Comparison of ENCODE assay signal across 8 cellular contexts in genomic region chr2:126972272-126972626, GRCh38.
DNase-seq lines count a peak whose midpoint lies in the region; ATAC-seq and TF ChIP-seq lines count a peak whose summit lies in the region.

No MANE protein-coding gene starts in this region.

- H3F3A ChIP-seq in DOHH2 (ENCODE audit: control insufficient read depth, insufficient read depth), result no peaks in the 10 kb centered on the region

- intact Hi-C loops in gastrocnemius medialis (cut with DNase I; ENCODE audit: low total_unique reads), result no loop called here
- intact Hi-C loops in activated CD4-positive, alpha-beta T cell treated with anti-CD3 and anti-CD28 coated beads for 36 hours (cut with DNase I, micrococcal nuclease), result loop anchor here (1.0 to 10.0 kb wide), 5 partner anchors 78 to 727 kb away; no protein-coding TSS in a partner anchor

- H3K27me3 ChIP-seq in DOHH2 (ENCODE audit: control insufficient read depth, low read length) (peaks cover 16% of the 10 kb centered on the region), OCI-LY3 (ENCODE audit: low read depth, low read length) (peaks cover 20% of the 10 kb centered on the region; the same call in 1 of the 2 replicates), foreskin keratinocyte (peaks cover 38% of the 10 kb centered on the region), gastrocnemius medialis (no peaks in the 10 kb centered on the region)

- CTCF ChIA-PET in activated CD4-positive, alpha-beta T cell treated with anti-CD3 and anti-CD28 coated beads for 36 hours (lab: Charles Lee), result interaction anchor here (0.6 to 2.9 kb wide), 25 partner anchors 8 to 727 kb away, joined by 3 to 12 read pairs (median 4); no protein-coding TSS in a partner anchor

- H3K36me3 ChIP-seq in DOHH2 (ENCODE audit: control insufficient read depth, low read length) (no peaks in the 10 kb centered on the region), OCI-LY3 (replicated peaks; ENCODE audit: low read depth, low read length) (no peaks in the 10 kb centered on the region), gastrocnemius medialis (no peaks in the 10 kb centered on the region)

- no peaks in the 10 kb centered on the region for H3K79me2 ChIP-seq in DOHH2 (ENCODE audit: control insufficient read depth, low read length)
- H3K79me2 ChIP-seq in OCI-LY3 (ENCODE audit: low read length), result no peaks in the 10 kb centered on the region

- ATAC-seq in foreskin keratinocyte, result peak; percentile 3
- peak in 1 of 2 donors; percentile 31 for ATAC-seq in gastrocnemius medialis
- ATAC-seq in GM19463 (IDR thresholded peaks at IDR 0.05; ENCODE audit: unreplicated experiment), result no peak
- no peak for ATAC-seq in HG02885 (IDR thresholded peaks at IDR 0.05; ENCODE audit: poor library complexity, unreplicated experiment)
- ATAC-seq in activated CD4-positive, alpha-beta T cell treated with anti-CD3 and anti-CD28 coated beads for 36 hours, result no peak

- H3K9ac ChIP-seq in OCI-LY3 (ENCODE audit: low read length), result peak overlapping the region; percentile 61

- no peak overlapping the region for H3K27ac Mint-ChIP-seq in activated CD4-positive, alpha-beta T cell treated with anti-CD3 and anti-CD28 coated beads for 36 hours

- DNase-seq in foreskin keratinocyte, result no peak
- DNase-seq in gastrocnemius medialis, result no peak
- no peak for DNase-seq in Kasumi-1 (lab: John Stamatoyannopoulos, UW)
- no peak for DNase-seq in activated CD4-positive, alpha-beta T cell treated with anti-CD3 and anti-CD28 coated beads for 36 hours

- H4K20me1 ChIP-seq in DOHH2 (ENCODE audit: control insufficient read depth, insufficient read depth, low read depth, low read length) (no peaks in the 10 kb centered on the region), OCI-LY3 (ENCODE audit: insufficient read depth, low read length) (no peaks in the 10 kb centered on the region)

- H2AFZ ChIP-seq in OCI-LY3 (ENCODE audit: low read depth, low read length), result peak overlapping the region; percentile 88

- TF ChIP-seq CTCF in DOHH2 (IDR thresholded peaks at IDR 0.05; ENCODE audit: low read depth, low read length, poor library complexity, severe bottlenecking) (peak; percentile 14), OCI-LY3 (IDR thresholded peaks at IDR 0.05; ENCODE audit: low read depth, low read length) (no peak), foreskin keratinocyte (conservative IDR thresholded peaks at IDR 0.05) (no peak), gastrocnemius medialis (IDR thresholded peaks at IDR 0.05 in 4 of 5, conservative IDR thresholded peaks at IDR 0.05 in 1 of 5) (peak in 1 of 5 experiments; percentile 3)

- H3K9me3 ChIP-seq in DOHH2 (ENCODE audit: control insufficient read depth, insufficient read depth, low read length) (no peaks in the 10 kb centered on the region), OCI-LY3 (ENCODE audit: insufficient read depth, low read length) (no peaks in the 10 kb centered on the region), gastrocnemius medialis (no peaks in the 10 kb centered on the region)

- POLR2A ChIA-PET in activated CD4-positive, alpha-beta T cell treated with anti-CD3 and anti-CD28 coated beads for 36 hours (lab: Charles Lee), result no interaction called here

- H3K4me3 Mint-ChIP-seq in activated CD4-positive, alpha-beta T cell treated with anti-CD3 and anti-CD28 coated beads for 36 hours, result no peak overlapping the region

- H3K4me1 ChIP-seq in DOHH2 (ENCODE audit: control insufficient read depth, low read length) (peaks cover 10% of the 10 kb centered on the region), OCI-LY3 (ENCODE audit: low read length) (peaks cover 3% of the 10 kb centered on the region; the same call in 1 of the 2 replicates), foreskin keratinocyte (no peaks in the 10 kb centered on the region), gastrocnemius medialis (peaks cover 3 to 4% of the 10 kb centered on the region in 2 donors)

- H3K27me3 Mint-ChIP-seq in activated CD4-positive, alpha-beta T cell treated with anti-CD3 and anti-CD28 coated beads for 36 hours, result peaks cover 30% of the 10 kb centered on the region

- in situ Hi-C loops in gastrocnemius medialis (cut with MboI; ENCODE audit: low sequenced_read_pairs in 4 of 4), result no loop called here

- H3K4me1 Mint-ChIP-seq in activated CD4-positive, alpha-beta T cell treated with anti-CD3 and anti-CD28 coated beads for 36 hours, result no peaks in the 10 kb centered on the region

- no peaks in the 10 kb centered on the region for H3K9me2 ChIP-seq in DOHH2 (replicated peaks; ENCODE audit: control insufficient read depth, low read length)

- H3K4me2 ChIP-seq in DOHH2 (ENCODE audit: low read length) (peak overlapping the region; percentile 52), OCI-LY3 (ENCODE audit: low read length) (peak overlapping the region; percentile 88)

- H3K4me3 ChIP-seq in DOHH2 (ENCODE audit: low read length) (no peak overlapping the region), OCI-LY3 (ENCODE audit: low read length) (peak overlapping the region; percentile 76), gastrocnemius medialis (peak overlapping the region; percentile 32 to 65 (median 49))

- H3K9me3 Mint-ChIP-seq in activated CD4-positive, alpha-beta T cell treated with anti-CD3 and anti-CD28 coated beads for 36 hours (ENCODE audit: low read depth), result no peaks in the 10 kb centered on the region

- no peak overlapping the region for H3K27ac ChIP-seq in DOHH2 (ENCODE audit: low read depth, low read length)
- H3K27ac ChIP-seq in OCI-LY3 (ENCODE audit: low read length), result no peak overlapping the region
- no peak overlapping the region for H3K27ac ChIP-seq in foreskin keratinocyte
- H3K27ac ChIP-seq in gastrocnemius medialis, result peak overlapping the region in 1 of 4 donors; percentile 1

- no peak for TF ChIP-seq POLR2A in gastrocnemius medialis (IDR thresholded peaks at IDR 0.05)

- H3K36me3 Mint-ChIP-seq in activated CD4-positive, alpha-beta T cell treated with anti-CD3 and anti-CD28 coated beads for 36 hours (ENCODE audit: low read depth), result no peaks in the 10 kb centered on the region
